11 cellular contexts compared by ENCODE assay signal in the genomic region with DNA sequence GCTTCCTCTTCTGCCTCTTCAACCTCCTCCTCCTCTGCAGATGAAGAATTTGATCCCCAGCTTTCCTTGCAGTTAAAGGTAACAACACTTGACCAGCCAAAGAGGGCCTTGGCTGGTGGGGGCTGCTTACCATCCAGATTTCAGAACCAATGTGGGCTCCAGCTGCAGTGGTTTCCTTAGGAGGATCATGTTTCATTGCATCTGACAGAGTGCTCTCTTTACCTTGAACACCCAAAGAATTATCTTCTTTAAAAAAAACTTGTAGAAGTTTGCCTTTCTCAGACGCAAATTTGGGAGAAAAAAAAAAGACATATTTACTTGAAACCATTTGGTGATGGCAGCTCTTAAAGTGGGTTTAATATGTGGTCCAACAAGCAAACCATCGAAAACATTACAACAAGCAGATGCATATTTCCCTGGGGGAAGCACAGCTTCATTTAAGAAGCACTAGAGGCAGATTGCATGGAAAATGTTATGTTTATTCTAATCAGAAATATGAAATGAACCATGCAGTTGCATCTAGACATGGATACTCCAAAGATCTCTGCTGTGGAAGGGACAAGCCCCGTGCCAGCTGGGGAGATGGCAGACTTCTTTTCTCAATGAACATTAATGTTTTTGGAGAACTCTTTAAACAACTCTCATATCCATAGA. TPM values are rescaled to one million over a fixed set of nuclear protein-coding genes. Genes with fewer than 3 reads are reported as not detected.
A peak's percentile ranks its signal among the peaks of the same experiment; 100 is the strongest.
DNase-seq lines count a peak whose midpoint lies in the region; ATAC-seq and TF ChIP-seq lines count a peak whose summit lies in the region.
"Had no signal": no experiment of that assay in that cellular context is flagged by ENCODE, and none has a peak within 500 bp of the region (broad histone marks: within the 10 kb centered on the region; RNA-seq: fewer than 3 reads in every experiment).

No MANE protein-coding gene starts in this region.

- DNase-seq in DMS 273 (lab: John Stamatoyannopoulos, UW; ENCODE audit: unreplicated experiment), result peak; percentile 82
- DNase-seq in NCI-H69 (lab: John Stamatoyannopoulos, UW), result peak; percentile 96
- DNase-seq in hepatocyte (ENCODE audit: low spot score), result no peak
- DNase-seq in left ventricle myocardium inferior, result no peak
- DNase-seq in T-helper 9 cell, result no peak
- no peak for DNase-seq in activated T-cell treated with anti-CD3 and anti-CD28 coated beads, Interleukin-2, amount 50 U/mL, for 24 hours
- DNase-seq: CD4-positive, CD25-positive, alpha-beta regulatory T cell; cortex of kidney; foreskin melanocyte had no signal

- no peaks in the 10 kb centered on the region for H3K36me3 ChIP-seq in Loucy (ENCODE audit: insufficient read depth, low read length)
- H3K36me3 ChIP-seq in hepatocyte (replicated peaks; ENCODE audit: insufficient read depth, low read depth), result no peaks in the 10 kb centered on the region
- no peaks in the 10 kb centered on the region for H3K36me3 ChIP-seq in left ventricle myocardium inferior

- H3K4me1 ChIP-seq in Loucy (ENCODE audit: insufficient read depth, low read length, poor library complexity, severe bottlenecking), result peaks cover 30% of the 10 kb centered on the region
- H3K4me1 ChIP-seq in hepatocyte (ENCODE audit: insufficient read depth), result peaks cover 6% of the 10 kb centered on the region
- peaks cover 11% of the 10 kb centered on the region for H3K4me1 ChIP-seq in left ventricle myocardium inferior

- 43% methylated on average over 3 of the region's 3 CpGs for WGBS in hepatocyte (ENCODE audit: low lambda C conversion rate, missing lambda C conversion rate)

- no peak overlapping the region for H3K4me3 Mint-ChIP-seq in activated T-cell treated with anti-CD3 and anti-CD28 coated beads, Interleukin-2, amount 50 U/mL, for 24 hours
- H3K4me3 Mint-ChIP-seq: CD4-positive, CD25-positive, alpha-beta regulatory T cell had no signal

- no peak for TF ChIP-seq CTCF in Loucy (conservative IDR thresholded peaks at IDR 0.05; ENCODE audit: low read length)
- TF ChIP-seq CTCF in hepatocyte (IDR thresholded peaks at IDR 0.05; ENCODE audit: poor library complexity), result no peak
- TF ChIP-seq CTCF in left ventricle myocardium inferior (IDR thresholded peaks at IDR 0.05; ENCODE audit: borderline replicate concordance), result no peak

- peaks cover 13% of the 10 kb centered on the region for H3K9me3 Mint-ChIP-seq in activated T-cell treated with anti-CD3 and anti-CD28 coated beads, Interleukin-2, amount 50 U/mL, for 24 hours

- ATAC-seq in GM19455 (IDR thresholded peaks at IDR 0.05; ENCODE audit: unreplicated experiment), result no peak

- H3K27me3 Mint-ChIP-seq in activated T-cell treated with anti-CD3 and anti-CD28 coated beads, Interleukin-2, amount 50 U/mL, for 24 hours, result peaks cover 3% of the 10 kb centered on the region
- H3K27me3 Mint-ChIP-seq: CD4-positive, CD25-positive, alpha-beta regulatory T cell had no signal

- H3K27me3 ChIP-seq in Loucy (ENCODE audit: insufficient read depth, low read length, poor library complexity, severe bottlenecking) (no peaks in the 10 kb centered on the region), hepatocyte (no peaks in the 10 kb centered on the region), left ventricle myocardium inferior (ENCODE audit: low read depth) (no peaks in the 10 kb centered on the region)

- H4K20me1 ChIP-seq in Loucy (ENCODE audit: insufficient read depth, low read length, poor library complexity, severe bottlenecking), result no peaks in the 10 kb centered on the region
- no peaks in the 10 kb centered on the region for H4K20me1 ChIP-seq in hepatocyte (ENCODE audit: insufficient read depth, poor library complexity, severe bottlenecking)

- H3K9me2 ChIP-seq in Loucy (replicated peaks; ENCODE audit: low read depth, low read length) (no peaks in the 10 kb centered on the region), hepatocyte (replicated peaks; ENCODE audit: insufficient read depth) (no peaks in the 10 kb centered on the region)

- H3K9ac ChIP-seq in Loucy (ENCODE audit: low read depth, low read length, poor library complexity, severe bottlenecking), result peak overlapping the region; percentile 24

- peak overlapping the region; percentile 55 for H3K4me3 ChIP-seq in Loucy (ENCODE audit: low read length, poor library complexity, severe bottlenecking)
- H3K4me3 ChIP-seq in hepatocyte, result no peak overlapping the region
- no peak overlapping the region for H3K4me3 ChIP-seq in left ventricle myocardium inferior

- peaks cover 8% of the 10 kb centered on the region for H3K4me1 Mint-ChIP-seq in activated T-cell treated with anti-CD3 and anti-CD28 coated beads, Interleukin-2, amount 50 U/mL, for 24 hours (ENCODE audit: low read depth)

- H3K36me3 Mint-ChIP-seq in activated T-cell treated with anti-CD3 and anti-CD28 coated beads, Interleukin-2, amount 50 U/mL, for 24 hours (ENCODE audit: low read depth), result peaks cover 4% of the 10 kb centered on the region

- peak overlapping the region; percentile 84 for H2AFZ ChIP-seq in Loucy (ENCODE audit: low read length)
- no peak overlapping the region for H2AFZ ChIP-seq in hepatocyte

- H3K27ac ChIP-seq in hepatocyte (peak overlapping the region; percentile 82), left ventricle myocardium inferior (replicated peaks) (no peak overlapping the region)

- no peak overlapping the region for H3K27ac Mint-ChIP-seq in activated T-cell treated with anti-CD3 and anti-CD28 coated beads, Interleukin-2, amount 50 U/mL, for 24 hours

- H3K9me3 ChIP-seq in Loucy (ENCODE audit: insufficient read depth, low read depth, low read length) (peaks cover 9% of the 10 kb centered on the region; the same call in 1 of the 2 replicates), hepatocyte (ENCODE audit: low read depth) (no peaks in the 10 kb centered on the region), left ventricle myocardium inferior (replicated peaks) (peaks cover 24% of the 10 kb centered on the region)

- H3K4me2 ChIP-seq in Loucy (ENCODE audit: low read depth, low read length, poor library complexity, severe bottlenecking), result peak overlapping the region; percentile 67
- peak overlapping the region; percentile 46 for H3K4me2 ChIP-seq in hepatocyte

- H3K79me2 ChIP-seq in Loucy (ENCODE audit: insufficient read depth, low read length) (no peaks in the 10 kb centered on the region), hepatocyte (no peaks in the 10 kb centered on the region)

- intact Hi-C loops in left ventricle myocardium inferior (cut with micrococcal nuclease), result no loop called here

- H3F3A ChIP-seq in Loucy (ENCODE audit: low read depth), result no peaks in the 10 kb centered on the region

RNA-seq across cellular contexts. Expression of a gene that starts 57.5 kb away (rescaled TPM):
- total RNA-seq in hepatocyte, result 34.2 and 37.4 TPM in 2 replicates
- polyA plus RNA-seq in hepatocyte, result 41.2 and 46.2 TPM in 2 replicates
- total RNA-seq in left ventricle myocardium inferior, result 75.4 TPM

Comparison
In these comparisons a context has a peak if more than half of its experiments do, and no peak if none do; other contexts are left out.
1. DNase-seq: peak in DMS 273 (single experiment) and NCI-H69 (single experiment); none in hepatocyte (single experiment), left ventricle myocardium inferior (single experiment), T-helper 9 cell (single experiment) and activated T-cell treated with anti-CD3 and anti-CD28 coated beads, Interleukin-2, amount 50 U/mL, for 24 hours (single experiment).